16 cellular contexts compared by ENCODE assay signal in genomic region chr9:5953743-5954707, GRCh38.
DNase-seq lines count a peak whose midpoint lies in the region; ATAC-seq, FAIRE-seq and TF ChIP-seq lines count a peak whose summit lies in the region.
"Had no signal": no experiment of that assay in that cellular context is flagged by ENCODE, and none has a peak within 500 bp of the region (broad histone marks: within the 10 kb centered on the region; RNA-seq: fewer than 3 reads in every experiment).

No MANE protein-coding gene starts in this region.

- H4K91ac ChIP-seq in mesenchymal stem cell (ENCODE audit: low read length), result no peak overlapping the region

- H3K4me2 ChIP-seq in mesenchymal stem cell (ENCODE audit: low read length, poor library complexity, severe bottlenecking), result peak overlapping the region; percentile 22
- H3K4me2 ChIP-seq: BLaER1 treated with 17β-estradiol and CSF1 and Interleukin-3, amounts not matched to agents 10 nM and 100 nM had no signal

- H2BK120ac ChIP-seq in mesenchymal stem cell (ENCODE audit: low read depth, low read length), result no peak overlapping the region

- H2AFZ ChIP-seq in mesenchymal stem cell (ENCODE audit: low read depth, low read length), result no peak overlapping the region

- H3K23ac ChIP-seq in mesenchymal stem cell (ENCODE audit: low read length in 2 of 2), result no peak overlapping the region

- no peaks in the 10 kb centered on the region for H3K9me3 ChIP-seq in mesenchymal stem cell (ENCODE audit: control insufficient read depth, low read length)
- H3K9me3 ChIP-seq: BLaER1 treated with 17β-estradiol and CSF1 and Interleukin-3, amounts not matched to agents 10 nM and 100 nM; right atrium auricular region; SJSA1 had no signal

- no peak overlapping the region for H2BK15ac ChIP-seq in mesenchymal stem cell (ENCODE audit: low read depth, poor library complexity, severe bottlenecking)

- H3K79me1 ChIP-seq in mesenchymal stem cell (replicated peaks; ENCODE audit: low read length, poor library complexity, severe bottlenecking), result peaks cover 2% of the 10 kb centered on the region

- ATAC-seq in GM18907 (IDR thresholded peaks at IDR 0.05; ENCODE audit: unreplicated experiment) (peak; percentile 39), GM18498 (IDR thresholded peaks at IDR 0.05; ENCODE audit: unreplicated experiment) (no peak), GM21723 (IDR thresholded peaks at IDR 0.05; ENCODE audit: unreplicated experiment) (no peak)
- ATAC-seq: natural killer cell; stimulated activated memory B cell treated with anti-CD40 and anti-IgM and Interleukin-4, amounts not matched to agents 10 μg/mL and 1 μg/mL and 100 μg/mL, for 72 hours had no signal

- H2AK5ac ChIP-seq in mesenchymal stem cell (ENCODE audit: low read length, severe bottlenecking), result no peak overlapping the region

- no peak overlapping the region for H3K9ac ChIP-seq in mesenchymal stem cell (ENCODE audit: low read length)
- H3K9ac ChIP-seq: BLaER1 treated with 17β-estradiol and CSF1 and Interleukin-3, amounts not matched to agents 10 nM and 100 nM had no signal

- peaks cover 2% of the 10 kb centered on the region for H3K36me3 ChIP-seq in bronchial epithelial cell (ENCODE audit: control insufficient read depth, insufficient read depth, low read length)
- H3K36me3 ChIP-seq in mesenchymal stem cell (ENCODE audit: control insufficient read depth in 1 of 2, insufficient read depth in 2 of 2, low read depth in 1 of 2, low read length in 2 of 2), result peaks cover 3 to 5% of the 10 kb centered on the region in 2 experiments
- H3K36me3 ChIP-seq: right atrium auricular region, SJSA1 had no signal

- H3K4me3 ChIP-seq in bronchial epithelial cell (ENCODE audit: low read depth, low read length), result no peak overlapping the region
- H3K4me3 ChIP-seq in mesenchymal stem cell (ENCODE audit: insufficient read depth in 1 of 2, low read depth in 1 of 2, low read length in 2 of 2), result no peak overlapping the region
- H3K4me3 ChIP-seq: BLaER1 treated with 17β-estradiol and CSF1 and Interleukin-3, amounts not matched to agents 10 nM and 100 nM; right atrium auricular region; SJSA1 had no signal

- peak; percentile 49 for DNase-seq in NCI-H1105 treated with DMSO at 0.1 percent for 48 hours (lab: John Stamatoyannopoulos, UW)
- DNase-seq in bronchial epithelial cell (ENCODE audit: low read depth), result peak; percentile 3
- no peak for DNase-seq in mesenchymal stem cell
- no peak for DNase-seq in activated CD4-positive, CD25-positive, alpha-beta regulatory T cell treated with anti-CD3 and anti-CD28 coated beads, Interleukin-2, amount 50 U/mL, for 72 hours
- DNase-seq: activated naive CD4-positive, alpha-beta T cell treated with anti-CD3 and anti-CD28 coated beads for 36 hours; natural killer cell; NCI-H1436 treated with DMSO at 0.1 percent for 48 hours; stimulated activated CD4-positive, alpha-beta T cell treated with anti-CD3 and anti-CD28 coated beads, Interleukin-4, amount 100 ng/mL, for 4 hours had no signal

- no peak overlapping the region for H4K8ac ChIP-seq in mesenchymal stem cell (ENCODE audit: low read length)

- no peak overlapping the region for H2BK12ac ChIP-seq in mesenchymal stem cell (ENCODE audit: low read length in 2 of 2)

- H3K18ac ChIP-seq in mesenchymal stem cell (ENCODE audit: low read depth in 1 of 2, low read length in 2 of 2), result no peak overlapping the region

- no peak overlapping the region for H3K14ac ChIP-seq in mesenchymal stem cell (ENCODE audit: low read length in 2 of 2)

- peak overlapping the region; percentile 38 for H3K27ac ChIP-seq in mesenchymal stem cell (ENCODE audit: low read length, poor library complexity, severe bottlenecking)
- H3K27ac ChIP-seq: BLaER1 treated with 17β-estradiol and CSF1 and Interleukin-3, amounts not matched to agents 10 nM and 100 nM; right atrium auricular region; SJSA1 had no signal

- no peak overlapping the region for H3K4ac ChIP-seq in mesenchymal stem cell (ENCODE audit: low read depth in 1 of 2, low read length in 2 of 2)

- H3K4me1 ChIP-seq in mesenchymal stem cell (ENCODE audit: control insufficient read depth, insufficient read depth, low read depth, low read length), result peaks cover 9% of the 10 kb centered on the region
- H3K4me1 ChIP-seq: SJSA1 had no signal

- TF ChIP-seq CTCF in bronchial epithelial cell (IDR thresholded peaks at IDR 0.05; ENCODE audit: insufficient read depth, low read length, severe bottlenecking), result no peak

- no peak for FAIRE-seq in bronchial epithelial cell (lab: Jason Lieb, UNC)
- FAIRE-seq: urothelium cell line had no signal

- no peak overlapping the region for H2BK5ac ChIP-seq in mesenchymal stem cell (ENCODE audit: low read depth, low read length, poor library complexity, severe bottlenecking)

- 97% methylated on average over 5 of the region's 9 CpGs for WGBS in mesenchymal stem cell

- H3K27me3 ChIP-seq in bronchial epithelial cell (ENCODE audit: control insufficient read depth, insufficient read depth, low read length) (no peaks in the 10 kb centered on the region), mesenchymal stem cell (ENCODE audit: control insufficient read depth in 1 of 2, insufficient read depth in 1 of 2, low read length in 2 of 2) (no peaks in the 10 kb centered on the region)
- H3K27me3 ChIP-seq: BLaER1 treated with 17β-estradiol and CSF1 and Interleukin-3, amounts not matched to agents 10 nM and 100 nM; right atrium auricular region; SJSA1 had no signal

Comparison
In these comparisons a context has a peak if more than half of its experiments do, and no peak if none do; other contexts are left out.
1. DNase-seq: peak in NCI-H1105 treated with DMSO at 0.1 percent for 48 hours (single experiment) and bronchial epithelial cell (single experiment); none in mesenchymal stem cell (single experiment) and activated CD4-positive, CD25-positive, alpha-beta regulatory T cell treated with anti-CD3 and anti-CD28 coated beads, Interleukin-2, amount 50 U/mL, for 72 hours (single experiment).